11 cellular contexts compared by ENCODE assay signal in genomic region chr2:42924436-42924897, GRCh38.
DNase-seq lines count a peak whose midpoint lies in the region; ATAC-seq and TF ChIP-seq lines count a peak whose summit lies in the region.
"Had no signal": no experiment of that assay in that cellular context is flagged by ENCODE, and none has a peak within 500 bp of the region (broad histone marks: within the 10 kb centered on the region; RNA-seq: fewer than 3 reads in every experiment).

No MANE protein-coding gene starts in this region.

- 39 to 42% methylated on average over 12 of the region's 12 CpGs for WGBS in thyroid gland, 2 donors

- intact Hi-C loops in thyroid gland (cut with DNase I) = no loop called here

- H3K4me1 ChIP-seq in SJCRH30 = peaks cover 68% of the 10 kb centered on the region
- peaks cover 48 to 81% of the 10 kb centered on the region in 2 donors for H3K4me1 ChIP-seq in thyroid gland

- H3K27ac ChIP-seq in SJCRH30 = peak overlapping the region; percentile 81
- peak overlapping the region; percentile 73 for H3K27ac ChIP-seq in epithelial cell of prostate
- H3K27ac ChIP-seq in thyroid gland = peak overlapping the region; percentile 79 to 93 (median 83)

- H3K36me3 ChIP-seq in SJCRH30 = no peaks in the 10 kb centered on the region
- H3K36me3 ChIP-seq in thyroid gland = no peaks in the 10 kb centered on the region

- TF ChIP-seq POLR2A in thyroid gland (IDR thresholded peaks at IDR 0.05) (no peak), GM18505 (IDR thresholded peaks at IDR 0.05; ENCODE audit: borderline replicate concordance, extremely low read depth, insufficient read depth, insufficient read length) (no peak)

- no peak for DNase-seq in SJCRH30
- DNase-seq in epithelial cell of prostate (ENCODE audit: low read depth, low spot score) = no peak
- peak; percentile 55 for DNase-seq in myocyte (ENCODE audit: low read depth)
- DNase-seq in thyroid gland = no peak
- DNase-seq: activated T-cell treated with anti-CD3 and anti-CD28 coated beads for 4 hours, NCI-H1436 treated with DMSO at 0.1 percent for 48 hours had no signal

- ATAC-seq in GM19467 (IDR thresholded peaks at IDR 0.05; ENCODE audit: unreplicated experiment) (no peak), GM18511 (IDR thresholded peaks at IDR 0.05; ENCODE audit: unreplicated experiment) (no peak), GM21717 (IDR thresholded peaks at IDR 0.05; ENCODE audit: unreplicated experiment) (no peak), GM18505 (IDR thresholded peaks at IDR 0.05; ENCODE audit: unreplicated experiment) (no peak)
- ATAC-seq: naive thymus-derived CD8-positive, alpha-beta T cell had no signal

- H3K4me3 ChIP-seq in SJCRH30 (peak overlapping the region; percentile 39), thyroid gland (replicated peaks in 1 of 3) (no peak overlapping the region)

- H3K9me3 ChIP-seq in SJCRH30 (replicated peaks) (no peaks in the 10 kb centered on the region), thyroid gland (no peaks in the 10 kb centered on the region)

- H3K27me3 ChIP-seq in SJCRH30 (no peaks in the 10 kb centered on the region), thyroid gland (no peaks in the 10 kb centered on the region)

- no peak for TF ChIP-seq CTCF in thyroid gland (IDR thresholded peaks at IDR 0.05)
